In the genomic region with DNA sequence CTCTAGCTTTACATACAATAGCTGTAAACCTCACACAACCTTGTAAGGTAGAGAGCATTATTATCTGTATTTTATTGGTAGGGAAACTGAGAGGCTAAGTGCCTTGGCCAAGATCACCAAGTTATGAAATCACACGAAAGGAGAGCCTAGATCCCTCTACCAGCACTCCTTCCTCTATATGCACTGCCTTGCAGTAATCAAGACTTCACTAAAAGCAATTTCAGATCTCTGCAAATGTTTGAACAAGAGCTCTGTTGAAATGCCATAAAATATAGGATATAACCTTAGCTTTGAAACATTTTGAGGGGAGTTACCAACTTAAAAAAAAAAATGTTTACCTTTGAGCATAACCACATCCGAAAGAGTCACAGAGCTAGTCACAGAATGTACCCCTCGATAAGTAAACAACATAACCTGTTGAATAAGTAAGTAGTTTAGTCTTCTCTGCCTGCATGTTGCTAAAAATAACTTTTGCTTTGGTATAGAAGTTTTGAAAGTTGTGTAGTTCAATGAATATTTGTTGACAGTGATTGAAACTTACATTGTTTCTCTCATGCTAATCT, we compare ENCODE assay signal across 28 cellular contexts.
DNase-seq lines count a peak whose midpoint lies in the region; ATAC-seq, FAIRE-seq and TF ChIP-seq lines count a peak whose summit lies in the region.
"Had no signal": no experiment of that assay in that cellular context is flagged by ENCODE, and none has a peak within 500 bp of the region (broad histone marks: within the 10 kb centered on the region; RNA-seq: fewer than 3 reads in every experiment).

No MANE protein-coding gene starts in this region.

- POLR2A ChIA-PET in naive thymus-derived CD4-positive, alpha-beta T cell (lab: Charles Lee): no interaction called here

- H3K27me3 ChIP-seq in naive thymus-derived CD4-positive, alpha-beta T cell (ENCODE audit: control insufficient read depth in 2 of 2, insufficient read depth in 2 of 2, low read length in 2 of 2): no peaks in the 10 kb centered on the region
- H3K27me3 ChIP-seq: brain microvascular endothelial cell, colonic mucosa, esophagus muscularis mucosa, gastrocnemius medialis, right lobe of liver, testis had no signal

- TF ChIP-seq CTCF in natural killer cell (IDR thresholded peaks at IDR 0.05): no peak

- no peaks in the 10 kb centered on the region for H3K36me3 ChIP-seq in naive thymus-derived CD4-positive, alpha-beta T cell (ENCODE audit: control insufficient read depth in 2 of 3, insufficient read depth in 3 of 3, low read length in 3 of 3)
- H3K36me3 ChIP-seq: brain microvascular endothelial cell, colonic mucosa, esophagus muscularis mucosa, gastrocnemius medialis, right lobe of liver had no signal

- H3K27me3 Mint-ChIP-seq in T-helper 1 cell treated with Interleukin-12 subunit alpha and Interleukin-12 subunit beta and Interleukin-4 antibody, amounts not matched to agents 30 μg/mL and 1 μg/mL, for 36 hours (ENCODE audit: low read depth): no peaks in the 10 kb centered on the region
- H3K27me3 Mint-ChIP-seq in naive thymus-derived CD4-positive, alpha-beta T cell: peaks cover 0 to 4% (median 0%) of the 10 kb centered on the region in 5 donors
- H3K27me3 Mint-ChIP-seq in natural killer cell (ENCODE audit: low read depth in 2 of 2): peaks cover 0 to 8% of the 10 kb centered on the region in 2 donors

- CTCF ChIA-PET in naive thymus-derived CD4-positive, alpha-beta T cell (lab: Charles Lee): interaction anchor here (0.6 kb wide), 1 partner anchor 151 kb away, joined by 3 read pairs; no protein-coding TSS in a partner anchor

- H3K4me1 Mint-ChIP-seq in T-helper 1 cell treated with Interleukin-12 subunit alpha and Interleukin-12 subunit beta and Interleukin-4 antibody, amounts not matched to agents 30 μg/mL and 1 μg/mL, for 36 hours (ENCODE audit: low read depth): peaks cover 6% of the 10 kb centered on the region
- peaks cover 0 to 37% (median 14%) of the 10 kb centered on the region in 7 donors for H3K4me1 Mint-ChIP-seq in naive thymus-derived CD4-positive, alpha-beta T cell
- H3K4me1 Mint-ChIP-seq in natural killer cell: peaks cover 42% of the 10 kb centered on the region in 2 donors

- H3K4me1 ChIP-seq in naive thymus-derived CD4-positive, alpha-beta T cell (ENCODE audit: control insufficient read depth in 2 of 2, insufficient read depth in 2 of 2, low read length in 2 of 2): peaks cover 3 to 11% of the 10 kb centered on the region in 2 donors
- H3K4me1 ChIP-seq: colonic mucosa, gastrocnemius medialis, right lobe of liver, testis had no signal

- peak; percentile 50 for ATAC-seq in naive thymus-derived CD4-positive, alpha-beta T cell
- ATAC-seq in HG03432 (IDR thresholded peaks at IDR 0.05; ENCODE audit: unreplicated experiment): no peak
- no peak for ATAC-seq in natural killer cell
- ATAC-seq: activated CD4-positive, CD25-positive, alpha-beta regulatory T cell treated with anti-CD3 and anti-CD28 coated beads, Interleukin-2, amount 50 U/mL, for 24 hours; gastrocnemius medialis; right lobe of liver had no signal

- H3K9me3 Mint-ChIP-seq in T-helper 1 cell treated with Interleukin-12 subunit alpha and Interleukin-12 subunit beta and Interleukin-4 antibody, amounts not matched to agents 30 μg/mL and 1 μg/mL, for 36 hours: peaks cover 6% of the 10 kb centered on the region
- H3K9me3 Mint-ChIP-seq in naive thymus-derived CD4-positive, alpha-beta T cell: peaks cover 0 to 7% (median 1%) of the 10 kb centered on the region in 11 donors
- H3K9me3 Mint-ChIP-seq in natural killer cell: no peaks in the 10 kb centered on the region
- H3K9me3 Mint-ChIP-seq: neural crest cell had no signal

- H3K27ac ChIP-seq in naive thymus-derived CD4-positive, alpha-beta T cell (ENCODE audit: low read depth, low read length): no peak overlapping the region
- H3K27ac ChIP-seq: 22Rv1, brain microvascular endothelial cell, colonic mucosa, esophagus muscularis mucosa, gastrocnemius medialis, PC-9, right lobe of liver, testis had no signal

- DNase-seq in T-helper 1 cell: no peak
- DNase-seq in LHCN-M2 (ENCODE audit: low read depth): peak; percentile 1
- DNase-seq in naive thymus-derived CD4-positive, alpha-beta T cell: peak in 6 of 9 donors; percentile 16 to 69 (median 36)
- no peak for DNase-seq in HK-2 (ENCODE audit: unreplicated experiment)
- no peak for DNase-seq in natural killer cell
- DNase-seq: brain microvascular endothelial cell; colonic mucosa; COR-L47; DMS79 treated with DMSO at 0.1 percent for 48 hours; gastrocnemius medialis; hypothalamus; NCI-H1436 treated with DMSO at 0.1 percent for 48 hours; NCI-H524 treated with DMSO at 0.1 percent for 48 hours; NK-92 treated with Interleukin-12 subunit alpha and Interleukin-12 subunit beta, amount 100 ng/mL, for 24 hours; PC-9; right lobe of liver; SHP77; stimulated activated CD4-positive, alpha-beta T cell treated with anti-CD3 and anti-CD28 coated beads, Interleukin-4, amount 100 ng/mL, for 4 hours; stimulated activated naive CD4-positive, alpha-beta T cell treated with Interleukin-2 at 50 U/mL for 16 hours; testis had no signal

- H3K9me3 ChIP-seq in naive thymus-derived CD4-positive, alpha-beta T cell (ENCODE audit: control insufficient read depth in 2 of 3, low read length in 3 of 3): no peaks in the 10 kb centered on the region
- H3K9me3 ChIP-seq: colonic mucosa, esophagus muscularis mucosa, gastrocnemius medialis, right lobe of liver, testis had no signal

- FAIRE-seq in colon (lab: Jason Lieb, UNC): peak; percentile 58
- FAIRE-seq: GM18507 had no signal

- H3K36me3 Mint-ChIP-seq in T-helper 1 cell treated with Interleukin-12 subunit alpha and Interleukin-12 subunit beta and Interleukin-4 antibody, amounts not matched to agents 30 μg/mL and 1 μg/mL, for 36 hours (ENCODE audit: low read depth): no peaks in the 10 kb centered on the region
- no peaks in the 10 kb centered on the region for H3K36me3 Mint-ChIP-seq in naive thymus-derived CD4-positive, alpha-beta T cell
- H3K36me3 Mint-ChIP-seq in natural killer cell: no peaks in the 10 kb centered on the region

- H3K4me3 Mint-ChIP-seq in T-helper 1 cell treated with Interleukin-12 subunit alpha and Interleukin-12 subunit beta and Interleukin-4 antibody, amounts not matched to agents 30 μg/mL and 1 μg/mL, for 36 hours: no peak overlapping the region
- peak overlapping the region in 4 of 10 donors; percentile 3 to 55 (median 22) for H3K4me3 Mint-ChIP-seq in naive thymus-derived CD4-positive, alpha-beta T cell
- H3K4me3 Mint-ChIP-seq in natural killer cell: no peak overlapping the region
- H3K4me3 Mint-ChIP-seq: neural crest cell had no signal

- peak overlapping the region; percentile 34 for H3K27ac Mint-ChIP-seq in T-helper 1 cell treated with Interleukin-12 subunit alpha and Interleukin-12 subunit beta and Interleukin-4 antibody, amounts not matched to agents 30 μg/mL and 1 μg/mL, for 36 hours
- peak overlapping the region in 7 of 9 donors; percentile 11 to 84 (median 61) for H3K27ac Mint-ChIP-seq in naive thymus-derived CD4-positive, alpha-beta T cell
- H3K27ac Mint-ChIP-seq in natural killer cell: no peak overlapping the region

- intact Hi-C loops in naive thymus-derived CD4-positive, alpha-beta T cell (cut with micrococcal nuclease): no loop called here
- intact Hi-C loops in natural killer cell (cut with micrococcal nuclease): loop anchor here (10.0 kb wide), 1 partner anchor 387 kb away; no protein-coding TSS in a partner anchor

- H3K4me3 ChIP-seq in naive thymus-derived CD4-positive, alpha-beta T cell (ENCODE audit: low read length): no peak overlapping the region
- H3K4me3 ChIP-seq: colonic mucosa, esophagus muscularis mucosa, gastrocnemius medialis, PC-9, right lobe of liver, testis had no signal

Comparison
In these comparisons a context has a peak if more than half of its experiments do, and no peak if none do; other contexts are left out.
1. H3K27ac Mint-ChIP-seq: peak in T-helper 1 cell treated with Interleukin-12 subunit alpha and Interleukin-12 subunit beta and Interleukin-4 antibody, amounts not matched to agents 30 μg/mL and 1 μg/mL, for 36 hours (single experiment) and naive thymus-derived CD4-positive, alpha-beta T cell (7 of 9); none in natural killer cell (0 of 2).
2. DNase-seq: peak in LHCN-M2 (single experiment) and naive thymus-derived CD4-positive, alpha-beta T cell (6 of 9); none in T-helper 1 cell (0 of 5), HK-2 (single experiment) and natural killer cell (single experiment).